27 cellular contexts compared by ENCODE assay signal in genomic region chr11:134818531-134818930, GRCh38.
DNase-seq lines count a peak whose midpoint lies in the region; ATAC-seq and TF ChIP-seq lines count a peak whose summit lies in the region.
"Had no signal": no experiment of that assay in that cellular context is flagged by ENCODE, and none has a peak within 500 bp of the region (broad histone marks: within the 10 kb centered on the region; RNA-seq: fewer than 3 reads in every experiment).

No MANE protein-coding gene starts in this region.

- H3K4me3 Mint-ChIP-seq in GM23338: no peak overlapping the region
- H3K4me3 Mint-ChIP-seq: activated CD4-positive, alpha-beta T cell treated with anti-CD3 and anti-CD28 coated beads, Interleukin-2, amount 10 ng/mL, durations not matched to agents 24 days and 14 days; activated naive CD4-positive, alpha-beta T cell treated with anti-CD3 and anti-CD28 coated beads for 36 hours; effector memory CD8-positive, alpha-beta T cell had no signal

- H3K27me3 ChIP-seq in GM23338 (ENCODE audit: insufficient read depth) (no peaks in the 10 kb centered on the region), NT2/D1 (ENCODE audit: insufficient read depth, insufficient read length) (no peaks in the 10 kb centered on the region), esophagus muscularis mucosa (peaks cover 0 to 14% (median 2%) of the 10 kb centered on the region in 4 donors), trophoblast cell (ENCODE audit: insufficient read depth, low read length) (no peaks in the 10 kb centered on the region), body of pancreas (no peaks in the 10 kb centered on the region)
- H3K27me3 ChIP-seq: colonic mucosa had no signal

- no peaks in the 10 kb centered on the region for H3K36me3 Mint-ChIP-seq in GM23338 (ENCODE audit: low read depth)

- no peak overlapping the region for H4K8ac ChIP-seq in trophoblast cell (ENCODE audit: low read depth, low read length)

- H3K79me2 ChIP-seq in GM23338 (replicated peaks; ENCODE audit: insufficient read depth): no peaks in the 10 kb centered on the region
- peaks cover 3% of the 10 kb centered on the region for H3K79me2 ChIP-seq in trophoblast cell (ENCODE audit: control insufficient read depth, insufficient read depth, low read length, poor library complexity)

- no peak overlapping the region for H2AFZ ChIP-seq in GM23338
- H2AFZ ChIP-seq in trophoblast cell (ENCODE audit: insufficient read depth, low read length, poor library complexity): no peak overlapping the region

- no peak overlapping the region for H3K4me3 ChIP-seq in GM23338
- no peak overlapping the region for H3K4me3 ChIP-seq in NT2/D1 (ENCODE audit: insufficient read length, low read depth)
- no peak overlapping the region for H3K4me3 ChIP-seq in esophagus muscularis mucosa
- H3K4me3 ChIP-seq in trophoblast cell (ENCODE audit: low read depth, low read length): no peak overlapping the region
- no peak overlapping the region for H3K4me3 ChIP-seq in body of pancreas
- H3K4me3 ChIP-seq: colonic mucosa, esophagus squamous epithelium, gastrocnemius medialis, SK-N-MC, spleen had no signal

- 52% methylated on average over 4 of the region's 4 CpGs for WGBS in esophagus muscularis mucosa
- WGBS in trophoblast cell (ENCODE audit: extremely low coverage, insufficient coverage, insufficient read length): no CpG with 5 or more reads among the region's 4 CpGs
- 19 to 24% methylated on average over 4 of the region's 4 CpGs for WGBS in body of pancreas, 2 donors

- H3F3A ChIP-seq in GM23338 (replicated peaks; ENCODE audit: low read depth): no peaks in the 10 kb centered on the region

- H3K4me1 Mint-ChIP-seq in GM23338: peaks cover 15% of the 10 kb centered on the region
- H3K4me1 Mint-ChIP-seq: activated CD4-positive, alpha-beta T cell treated with anti-CD3 and anti-CD28 coated beads, Interleukin-2, amount 10 ng/mL, durations not matched to agents 24 days and 14 days had no signal

- H3K79me1 ChIP-seq in trophoblast cell (ENCODE audit: low read length): peaks cover 14% of the 10 kb centered on the region

- intact Hi-C loops in esophagus muscularis mucosa (cut with DNase I) (no loop called here), body of pancreas (cut with DNase I) (no loop called here)

- no peaks in the 10 kb centered on the region for H3K9me2 ChIP-seq in GM23338 (ENCODE audit: insufficient read depth)

- peak; percentile 75 for ATAC-seq in GM23338
- ATAC-seq in GM21723 (IDR thresholded peaks at IDR 0.05; ENCODE audit: unreplicated experiment): no peak
- no peak for ATAC-seq in body of pancreas
- no peak for ATAC-seq in HG02970 (IDR thresholded peaks at IDR 0.05; ENCODE audit: low FRiP score, unreplicated experiment)
- ATAC-seq: effector memory CD8-positive, alpha-beta T cell; gastrocnemius medialis had no signal

- H2BK120ac ChIP-seq in trophoblast cell (ENCODE audit: insufficient read depth, low read length, poor library complexity): peak overlapping the region; percentile 59

- no peak for TF ChIP-seq POLR2A in esophagus muscularis mucosa (IDR thresholded peaks at IDR 0.05; ENCODE audit: low read depth)
- TF ChIP-seq POLR2A in body of pancreas (IDR thresholded peaks at IDR 0.05): no peak

- no peak overlapping the region for H4K12ac ChIP-seq in trophoblast cell (ENCODE audit: low read depth, low read length)

- H3K9me3 ChIP-seq in NT2/D1 (ENCODE audit: insufficient read depth, low read length) (no peaks in the 10 kb centered on the region), esophagus muscularis mucosa (no peaks in the 10 kb centered on the region), trophoblast cell (ENCODE audit: insufficient read depth, low read depth, low read length) (no peaks in the 10 kb centered on the region), body of pancreas (no peaks in the 10 kb centered on the region)
- H3K9me3 ChIP-seq: colonic mucosa, esophagus squamous epithelium, gastrocnemius medialis, spleen had no signal

- no peak for TF ChIP-seq EP300 in esophagus muscularis mucosa (IDR thresholded peaks at IDR 0.05)

- H4K91ac ChIP-seq in trophoblast cell (ENCODE audit: low read depth, low read length): no peak overlapping the region

- H3K4me1 ChIP-seq in GM23338 (ENCODE audit: insufficient read depth) (0 out of 2 replicates have a peak, but pooled peaks cover 3% of the 10 kb centered on the region), NT2/D1 (ENCODE audit: insufficient read depth, insufficient read length) (peaks cover 11% of the 10 kb centered on the region), esophagus muscularis mucosa (no peaks in the 10 kb centered on the region), trophoblast cell (ENCODE audit: control insufficient read depth in 1 of 2, insufficient read depth in 2 of 2, low read length in 2 of 2) (peaks cover 12 to 24% of the 10 kb centered on the region in 2 experiments), body of pancreas (no peaks in the 10 kb centered on the region)
- H3K4me1 ChIP-seq: colonic mucosa, esophagus squamous epithelium, gastrocnemius medialis, spleen had no signal

- TF ChIP-seq CTCF in GM23338 (conservative IDR thresholded peaks at IDR 0.05; ENCODE audit: low read depth in 2 of 2) (no peak), esophagus muscularis mucosa (IDR thresholded peaks at IDR 0.05) (no peak), body of pancreas (IDR thresholded peaks at IDR 0.05) (no peak)

- no peaks in the 10 kb centered on the region for H3K36me3 ChIP-seq in GM23338 (ENCODE audit: insufficient read depth)
- H3K36me3 ChIP-seq in NT2/D1 (ENCODE audit: insufficient read depth, insufficient read length, low read length): no peaks in the 10 kb centered on the region
- H3K36me3 ChIP-seq in esophagus muscularis mucosa: no peaks in the 10 kb centered on the region
- H3K36me3 ChIP-seq in trophoblast cell (ENCODE audit: control insufficient read depth in 1 of 2, insufficient read depth in 2 of 2, low read length in 2 of 2): no peaks in the 10 kb centered on the region
- no peaks in the 10 kb centered on the region for H3K36me3 ChIP-seq in body of pancreas (replicated peaks in 1 of 2; ENCODE audit: insufficient read depth in 1 of 2, low read depth in 2 of 2)
- H3K36me3 ChIP-seq: colonic mucosa, esophagus squamous epithelium, gastrocnemius medialis, spleen had no signal

- no peak overlapping the region for H3K23ac ChIP-seq in trophoblast cell (ENCODE audit: low read length)

- H3K9ac ChIP-seq in NT2/D1 (ENCODE audit: insufficient read length, low read depth) (no peak overlapping the region), trophoblast cell (ENCODE audit: low read length) (no peak overlapping the region)

- no peaks in the 10 kb centered on the region for H4K20me1 ChIP-seq in GM23338 (replicated peaks; ENCODE audit: insufficient read depth)

- H3K27ac ChIP-seq in GM23338 (ENCODE audit: low read depth): no peak overlapping the region
- H3K27ac ChIP-seq in esophagus muscularis mucosa (replicated peaks in 1 of 4): no peak overlapping the region
- H3K27ac ChIP-seq in trophoblast cell (ENCODE audit: low read depth, low read length): peak overlapping the region; percentile 81
- no peak overlapping the region for H3K27ac ChIP-seq in body of pancreas
- H3K27ac ChIP-seq: colonic mucosa, esophagus squamous epithelium, gastrocnemius medialis, SK-N-MC, spleen, VCaP had no signal

- peak overlapping the region; percentile 70 for H2BK5ac ChIP-seq in trophoblast cell (ENCODE audit: low read depth, low read length, poor library complexity)

- peaks cover 2% of the 10 kb centered on the region for H3K27me3 Mint-ChIP-seq in GM23338 (ENCODE audit: insufficient read depth, low read depth, poor library complexity)

- H2BK12ac ChIP-seq in trophoblast cell (ENCODE audit: low read length): peak overlapping the region; percentile 97

- H3K18ac ChIP-seq in trophoblast cell (ENCODE audit: low read length): no peak overlapping the region

- H3K9me3 Mint-ChIP-seq in GM23338: no peaks in the 10 kb centered on the region
- H3K9me3 Mint-ChIP-seq: activated CD4-positive, alpha-beta T cell treated with anti-CD3 and anti-CD28 coated beads, Interleukin-2, amount 10 ng/mL, durations not matched to agents 24 days and 14 days; activated naive CD4-positive, alpha-beta T cell treated with anti-CD3 and anti-CD28 coated beads for 36 hours; effector memory CD8-positive, alpha-beta T cell had no signal

- no peak overlapping the region for H3K4ac ChIP-seq in trophoblast cell (ENCODE audit: low read depth, low read length)

- no peak overlapping the region for H3K27ac Mint-ChIP-seq in GM23338
- H3K27ac Mint-ChIP-seq: activated CD4-positive, alpha-beta T cell treated with anti-CD3 and anti-CD28 coated beads, Interleukin-2, amount 10 ng/mL, durations not matched to agents 24 days and 14 days; activated naive CD4-positive, alpha-beta T cell treated with anti-CD3 and anti-CD28 coated beads for 36 hours; effector memory CD8-positive, alpha-beta T cell had no signal

- DNase-seq in GM23338 (ENCODE audit: low spot score): peak; percentile 42
- DNase-seq in NT2/D1 (ENCODE audit: low read depth, low spot score): peak; percentile 71
- peak; percentile 53 for DNase-seq in esophagus muscularis mucosa (ENCODE audit: extremely low spot score)
- peak; percentile 83 to 92 for DNase-seq in trophoblast cell
- DNase-seq in body of pancreas: no peak
- DNase-seq in stimulated activated CD4-positive, alpha-beta T cell treated with anti-CD3 and anti-CD28 coated beads, Interleukin-2, amount 100 ng/mL, for 24 hours: no peak
- DNase-seq: activated CD4-positive, alpha-beta T cell treated with anti-CD3 and anti-CD28 coated beads, Interleukin-2, amount 10 ng/mL, durations not matched to agents 24 days and 14 days; activated naive CD4-positive, alpha-beta T cell treated with anti-CD3 and anti-CD28 coated beads for 36 hours; activated T-cell treated with anti-CD3 and anti-CD28 coated beads, Interleukin-2, amount 50 U/mL, for 48 hours; colonic mucosa; effector memory CD8-positive, alpha-beta T cell; EL; esophagus squamous epithelium; gastrocnemius medialis; KG1; kidney; MV-4-11; NCI-H2171; NK-92 treated with Interleukin-12 subunit alpha and Interleukin-12 subunit beta, amount 100 ng/mL, for 24 hours; spleen; stimulated activated CD4-positive, alpha-beta T cell treated with anti-CD3 and anti-CD28 coated beads, Interleukin-4, amount 100 ng/mL, for 1 hour; stimulated activated naive CD4-positive, alpha-beta T cell; T-helper 2 cell had no signal

- H2AK5ac ChIP-seq in trophoblast cell (ENCODE audit: low read length): no peak overlapping the region

- H3K14ac ChIP-seq in trophoblast cell (ENCODE audit: low read length): peak overlapping the region; percentile 56

- H3K4me2 ChIP-seq in GM23338 (no peak overlapping the region), trophoblast cell (ENCODE audit: low read length) (peak overlapping the region; percentile 27)

TF ChIP-seq in GM23338, 12 proteins besides CTCF, POLR2A, EP300 and RAD21 (continues in another document):
- TF ChIP-seq CREB1 (CRISPR knock-in tag; IDR thresholded peaks at IDR 0.05; ENCODE audit: low read depth) (no peak), ZNF114 (CRISPR knock-in tag; IDR thresholded peaks at IDR 0.05) (no peak), NANOG (IDR thresholded peaks at IDR 0.05; ENCODE audit: borderline replicate concordance) (no peak), ZNF331 (CRISPR knock-in tag; IDR thresholded peaks at IDR 0.05; ENCODE audit: low read depth) (no peak), EZH2phosphoT487 (IDR thresholded peaks at IDR 0.05; ENCODE audit: unreplicated experiment) (no peak)

Comparison
In these comparisons a context has a peak if more than half of its experiments do, and no peak if none do; other contexts are left out.
1. DNase-seq: peak in GM23338 (single experiment), NT2/D1 (single experiment), esophagus muscularis mucosa (single experiment) and trophoblast cell (2 of 2); none in body of pancreas (0 of 4) and stimulated activated CD4-positive, alpha-beta T cell treated with anti-CD3 and anti-CD28 coated beads, Interleukin-2, amount 100 ng/mL, for 24 hours (0 of 2).